9 cellular contexts compared by ENCODE assay signal in genomic region chr7:191105-192034, GRCh38. TPM values are rescaled to one million over a fixed set of nuclear protein-coding genes. Genes with fewer than 3 reads are reported as not detected.
A peak's percentile ranks its signal among the peaks of the same experiment; 100 is the strongest.
DNase-seq lines count a peak whose midpoint lies in the region; ATAC-seq and TF ChIP-seq lines count a peak whose summit lies in the region.
"Had no signal": no experiment of that assay in that cellular context is flagged by ENCODE, and none has a peak within 500 bp of the region (broad histone marks: within the 10 kb centered on the region; RNA-seq: fewer than 3 reads in every experiment).

No MANE protein-coding gene starts in this region.

- no peaks in the 10 kb centered on the region for H3K36me3 Mint-ChIP-seq in activated naive CD8-positive, alpha-beta T cell treated with anti-CD3 and anti-CD28 coated beads, Interleukin-2, amount 50 U/mL, for 24 hours (ENCODE audit: low read depth)

- no peaks in the 10 kb centered on the region for H3K9me3 Mint-ChIP-seq in activated naive CD8-positive, alpha-beta T cell treated with anti-CD3 and anti-CD28 coated beads, Interleukin-2, amount 50 U/mL, for 24 hours

- in situ Hi-C loops in KBM-7 (cut with MboI; ENCODE audit: low pct_unique_long_range_greater_than_20kb, low sequenced_read_pairs) = no loop called here

- peaks cover 6% of the 10 kb centered on the region for H3K4me1 ChIP-seq in prostate gland (replicated peaks)

- WGBS in prostate gland = 23% methylated on average over 29 of the region's 40 CpGs

- peaks cover 0 to 4% of the 10 kb centered on the region in 2 donors for H3K36me3 ChIP-seq in prostate gland

- ATAC-seq in activated naive CD8-positive, alpha-beta T cell treated with anti-CD3 and anti-CD28 coated beads, Interleukin-2, amount 50 U/mL, for 24 hours = peak; percentile 8
- peak; percentile 13 to 61 for ATAC-seq in left cardiac atrium
- no peak for ATAC-seq in HG03342 (IDR thresholded peaks at IDR 0.05; ENCODE audit: unreplicated experiment)
- ATAC-seq in HG03354 (IDR thresholded peaks at IDR 0.05; ENCODE audit: poor library complexity, severe bottlenecking, unreplicated experiment) = no peak

- H3K4me1 Mint-ChIP-seq in activated naive CD8-positive, alpha-beta T cell treated with anti-CD3 and anti-CD28 coated beads, Interleukin-2, amount 50 U/mL, for 24 hours = peaks cover 3% of the 10 kb centered on the region

- H3K27me3 ChIP-seq in prostate gland (replicated peaks; ENCODE audit: insufficient read depth) = no peaks in the 10 kb centered on the region

- intact Hi-C loops in left cardiac atrium (cut with DNase I) (loop anchor here in 1 of 2 donors (5.0 kb wide), 1 partner anchor 39 kb away; no protein-coding TSS in a partner anchor), prostate gland (cut with DNase I) (loop anchor here (2.0 to 5.0 kb wide), 2 partner anchors 41 to 43 kb away; no protein-coding TSS in a partner anchor)

- H3K27ac Mint-ChIP-seq in activated naive CD8-positive, alpha-beta T cell treated with anti-CD3 and anti-CD28 coated beads, Interleukin-2, amount 50 U/mL, for 24 hours = no peak overlapping the region

- no peaks in the 10 kb centered on the region for H3K9me3 ChIP-seq in prostate gland

- peak overlapping the region; percentile 84 to 89 for H3K27ac ChIP-seq in prostate gland
- H3K27ac ChIP-seq: KMS-11 had no signal

- no peak for TF ChIP-seq CTCF in prostate gland (IDR thresholded peaks at IDR 0.05)

- TF ChIP-seq POLR2A in prostate gland (IDR thresholded peaks at IDR 0.05) = no peak

- H3K27me3 Mint-ChIP-seq in activated naive CD8-positive, alpha-beta T cell treated with anti-CD3 and anti-CD28 coated beads, Interleukin-2, amount 50 U/mL, for 24 hours = peaks cover 31% of the 10 kb centered on the region

- DNase-seq in COLO829 (ENCODE audit: low spot score) = peak; percentile 34
- DNase-seq in KBM-7 = peak; percentile 42
- no peak for DNase-seq in activated naive CD8-positive, alpha-beta T cell treated with anti-CD3 and anti-CD28 coated beads, Interleukin-2, amount 50 U/mL, for 24 hours
- DNase-seq in left cardiac atrium = peak; percentile 65
- DNase-seq in prostate gland (ENCODE audit: low spot score) = peak; percentile 26
- DNase-seq in germinal center (ENCODE audit: low spot score) = no peak

- H3K4me3 ChIP-seq in prostate gland = peak overlapping the region; percentile 52 to 73

- peak overlapping the region; percentile 74 for H3K4me3 Mint-ChIP-seq in activated naive CD8-positive, alpha-beta T cell treated with anti-CD3 and anti-CD28 coated beads, Interleukin-2, amount 50 U/mL, for 24 hours

RNA-seq across cellular contexts. Expression of gene FAM20C, which starts 1.0 kb away (rescaled TPM):
- total RNA-seq in left cardiac atrium (10 to 100 TPM; 30.7 to 62.5 TPM), prostate gland (10 to 100 TPM; 37.8 to 62.0 TPM)

Comparison
In these comparisons a context has a peak if more than half of its experiments do, and no peak if none do; other contexts are left out.
1. DNase-seq: peak in COLO829 (single experiment), KBM-7 (single experiment), left cardiac atrium (single experiment) and prostate gland (single experiment); none in activated naive CD8-positive, alpha-beta T cell treated with anti-CD3 and anti-CD28 coated beads, Interleukin-2, amount 50 U/mL, for 24 hours (single experiment) and germinal center (single experiment).
2. ATAC-seq: peak in activated naive CD8-positive, alpha-beta T cell treated with anti-CD3 and anti-CD28 coated beads, Interleukin-2, amount 50 U/mL, for 24 hours (single experiment) and left cardiac atrium (2 of 2); none in HG03342 (single experiment) and HG03354 (single experiment).